Comparison of ENCODE assay signal across 8 cellular contexts in the genomic region with DNA sequence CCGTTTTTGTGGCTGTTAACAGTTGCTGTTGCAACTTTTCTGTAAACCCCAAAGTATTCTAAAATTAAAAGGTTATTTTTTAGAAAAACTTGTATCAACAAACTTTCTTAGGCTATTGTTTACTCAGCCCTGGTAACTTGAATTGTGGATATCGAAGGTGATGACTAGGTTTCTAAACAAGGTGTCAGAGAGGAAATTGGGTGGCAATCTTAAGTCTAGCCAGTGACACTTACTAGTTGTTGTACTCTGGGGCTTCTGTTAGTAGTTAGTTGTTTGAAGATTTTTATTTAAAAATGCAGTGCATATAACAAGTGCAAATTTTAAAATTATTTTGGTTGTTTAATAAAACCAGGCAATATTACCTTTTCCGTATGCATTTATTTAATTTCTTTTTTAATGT. TPM values are rescaled to one million over a fixed set of nuclear protein-coding genes. Genes with fewer than 3 reads are reported as not detected.
DNase-seq lines count a peak whose midpoint lies in the region; ATAC-seq, FAIRE-seq and TF ChIP-seq lines count a peak whose summit lies in the region.

No MANE protein-coding gene starts in this region.

- H3K4me1 Mint-ChIP-seq in T-helper 17 cell: peaks cover 29% of the 10 kb centered on the region

- no peaks in the 10 kb centered on the region for H3K27me3 Mint-ChIP-seq in T-helper 17 cell

- FAIRE-seq in GM18507 (lab: Jason Lieb, UNC): peak; percentile 56

- no peak for DNase-seq in GM18507 (ENCODE audit: extremely low spot score, insufficient read length, low read depth)
- DNase-seq in T-helper 17 cell: no peak
- DNase-seq in foreskin fibroblast: peak in 1 of 2 donors; percentile 5
- DNase-seq in stimulated activated naive CD4-positive, alpha-beta T cell (lab: John Stamatoyannopoulos, UW): no peak
- DNase-seq in NCI-H446 (lab: John Stamatoyannopoulos, UW): no peak
- DNase-seq in stimulated activated CD4-positive, alpha-beta T cell treated with anti-CD3 and anti-CD28 coated beads, Interleukin-15, amount 100 ng/mL, for 24 hours: no peak

- H3K27ac ChIP-seq in 22Rv1: peak overlapping the region; percentile 98; the same call in 1 of the 2 replicates

- H3K27ac Mint-ChIP-seq in T-helper 17 cell: peak overlapping the region; percentile 47

- H3K4me3 Mint-ChIP-seq in T-helper 17 cell: peak overlapping the region; percentile 75

- H3K9me3 ChIP-seq in T-helper 17 cell (ENCODE audit: control insufficient read depth, low read length, poor library complexity, severe bottlenecking): no peaks in the 10 kb centered on the region

- ATAC-seq in T-helper 17 cell (no peak), GM21423 (IDR thresholded peaks at IDR 0.05; ENCODE audit: unreplicated experiment) (no peak)

- peaks cover 2% of the 10 kb centered on the region for H3K36me3 Mint-ChIP-seq in T-helper 17 cell (ENCODE audit: low read depth)

- peak overlapping the region; percentile 84 to 90 for H3K4me3 ChIP-seq in foreskin fibroblast (ENCODE audit: low read depth in 1 of 2, low read length in 2 of 2)

- TF ChIP-seq CTCF in 22Rv1 (IDR thresholded peaks at IDR 0.05) (no peak), foreskin fibroblast (IDR thresholded peaks at IDR 0.05; ENCODE audit: low read depth, low read length) (no peak)

RNA-seq across cellular contexts. Expression of a gene that starts 1.3 kb away (rescaled TPM):
- total RNA-seq in T-helper 17 cell: 1 to 10 TPM; 1.0 to 1.3 TPM

RNA-seq across cellular contexts. Expression of a gene that starts 20.3 kb away (rescaled TPM):
- total RNA-seq in T-helper 17 cell: 10 to 100 TPM; 28.0 to 32.4 TPM
